In genomic region chr1:97427371-97427770, GRCh38 we compare ENCODE assay signal across 16 cellular contexts.
"Had no signal": no experiment of that assay in that cellular context is flagged by ENCODE, and none has a peak within 500 bp of the region (broad histone marks: within the 10 kb centered on the region; RNA-seq: fewer than 3 reads in every experiment).

No MANE protein-coding gene starts in this region.

- H3K4me3 Mint-ChIP-seq: activated B cell treated with CpG ODN at 0.5 μM for 24 hours; activated CD4-positive, alpha-beta T cell treated with anti-CD3 and anti-CD28 coated beads, Interleukin-2, amount 10 ng/mL, durations not matched to agents 24 days and 14 days; activated CD8-positive, alpha-beta T cell treated with anti-CD3 and anti-CD28 coated beads, Interleukin-2, amount 10 ng/mL, durations not matched to agents 7 days and 5 days; activated naive CD8-positive, alpha-beta T cell treated with anti-CD3 and anti-CD28 coated beads for 36 hours; brain; naive B cell; stimulated activated effector memory CD8-positive, alpha-beta T cell treated with anti-CD3 and anti-CD28 coated beads, Interleukin-12 subunit alpha, Interleukin-12 subunit beta, amount 100 ng/mL, for 72 hours had no signal

- ATAC-seq: activated CD8-positive, alpha-beta T cell treated with anti-CD3 and anti-CD28 coated beads, Interleukin-2, amount 10 ng/mL, durations not matched to agents 7 days and 5 days; left lobe of liver; stimulated activated effector memory CD8-positive, alpha-beta T cell treated with anti-CD3 and anti-CD28 coated beads, Interleukin-12 subunit alpha, Interleukin-12 subunit beta, amount 100 ng/mL, for 72 hours had no signal

- DNase-seq: activated B cell treated with CpG ODN at 0.5 μM for 24 hours; activated CD4-positive, alpha-beta T cell treated with anti-CD3 and anti-CD28 coated beads, Interleukin-2, amount 10 ng/mL, durations not matched to agents 24 days and 14 days; activated CD8-positive, alpha-beta memory T cell treated with anti-CD3 and anti-CD28 coated beads, Interleukin-2, amount 50 U/mL, for 4 hours; activated CD8-positive, alpha-beta T cell treated with anti-CD3 and anti-CD28 coated beads, Interleukin-2, amount 10 ng/mL, durations not matched to agents 7 days and 5 days; activated gamma-delta T cell; activated naive CD8-positive, alpha-beta T cell treated with anti-CD3 and anti-CD28 coated beads for 36 hours; activated T-cell treated with anti-CD3 and anti-CD28 coated beads, Interleukin-2, amount 50 U/mL, for 48 hours; central memory CD4-positive, alpha-beta T cell; effector CD4-positive, alpha-beta T cell; islet precursor cell; mammary epithelial cell; naive B cell; retina had no signal

- H3K36me3 Mint-ChIP-seq: brain; naive B cell; stimulated activated effector memory CD8-positive, alpha-beta T cell treated with anti-CD3 and anti-CD28 coated beads, Interleukin-12 subunit alpha, Interleukin-12 subunit beta, amount 100 ng/mL, for 72 hours had no signal

- H3K4me1 Mint-ChIP-seq: activated CD4-positive, alpha-beta T cell treated with anti-CD3 and anti-CD28 coated beads, Interleukin-2, amount 10 ng/mL, durations not matched to agents 24 days and 14 days; stimulated activated effector memory CD8-positive, alpha-beta T cell treated with anti-CD3 and anti-CD28 coated beads, Interleukin-12 subunit alpha, Interleukin-12 subunit beta, amount 100 ng/mL, for 72 hours had no signal

- H3K27ac Mint-ChIP-seq: activated B cell treated with CpG ODN at 0.5 μM for 24 hours; activated CD4-positive, alpha-beta T cell treated with anti-CD3 and anti-CD28 coated beads, Interleukin-2, amount 10 ng/mL, durations not matched to agents 24 days and 14 days; activated CD8-positive, alpha-beta T cell treated with anti-CD3 and anti-CD28 coated beads, Interleukin-2, amount 10 ng/mL, durations not matched to agents 7 days and 5 days; activated naive CD8-positive, alpha-beta T cell treated with anti-CD3 and anti-CD28 coated beads for 36 hours; brain; naive B cell; stimulated activated effector memory CD8-positive, alpha-beta T cell treated with anti-CD3 and anti-CD28 coated beads, Interleukin-12 subunit alpha, Interleukin-12 subunit beta, amount 100 ng/mL, for 72 hours had no signal

- H3K9me3 Mint-ChIP-seq: activated B cell treated with CpG ODN at 0.5 μM for 24 hours; activated CD4-positive, alpha-beta T cell treated with anti-CD3 and anti-CD28 coated beads, Interleukin-2, amount 10 ng/mL, durations not matched to agents 24 days and 14 days; activated naive CD8-positive, alpha-beta T cell treated with anti-CD3 and anti-CD28 coated beads for 36 hours; brain; naive B cell; stimulated activated effector memory CD8-positive, alpha-beta T cell treated with anti-CD3 and anti-CD28 coated beads, Interleukin-12 subunit alpha, Interleukin-12 subunit beta, amount 100 ng/mL, for 72 hours had no signal

- H3K27me3 Mint-ChIP-seq: activated B cell treated with CpG ODN at 0.5 μM for 24 hours; activated CD4-positive, alpha-beta T cell treated with anti-CD3 and anti-CD28 coated beads, Interleukin-2, amount 10 ng/mL, durations not matched to agents 24 days and 14 days; activated naive CD8-positive, alpha-beta T cell treated with anti-CD3 and anti-CD28 coated beads for 36 hours; brain; naive B cell had no signal
